Comparison of ENCODE assay signal across 8 cellular contexts in the genomic region with DNA sequence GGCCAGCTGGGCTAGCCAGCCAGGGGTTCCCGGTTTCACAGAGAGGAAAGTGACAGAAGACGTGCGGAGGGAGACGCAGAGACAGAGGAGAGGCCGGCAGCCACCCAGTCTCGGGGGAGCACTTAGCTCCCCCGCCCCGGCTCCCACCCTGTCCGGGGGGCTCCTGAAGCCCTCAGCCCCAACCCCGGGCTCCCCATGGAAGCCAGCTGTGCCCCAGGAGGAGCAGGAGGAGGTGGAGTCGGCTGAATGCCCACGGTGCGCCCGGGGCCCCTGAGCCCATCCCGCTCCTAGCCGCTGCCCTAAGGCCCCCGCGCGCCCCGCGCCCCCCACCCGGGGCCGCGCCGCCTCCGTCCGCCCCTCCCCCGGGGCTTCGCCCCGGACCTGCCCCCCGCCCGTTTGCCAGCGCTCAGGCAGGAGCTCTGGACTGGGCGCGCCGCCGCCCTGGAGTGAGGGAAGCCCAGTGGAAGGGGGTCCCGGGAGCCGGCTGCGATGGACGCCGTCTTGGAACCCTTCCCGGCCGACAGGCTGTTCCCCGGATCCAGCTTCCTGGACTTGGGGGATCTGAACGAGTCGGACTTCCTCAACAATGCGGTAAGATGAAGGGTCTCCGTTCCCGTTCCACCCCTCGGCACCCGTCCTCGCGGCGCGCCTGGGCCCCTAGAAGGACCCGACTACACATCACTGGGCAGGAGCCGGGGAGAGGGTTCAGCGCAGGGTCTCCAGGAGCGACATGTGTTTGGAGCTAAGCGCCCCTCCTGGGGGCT. TPM values are rescaled to one million over a fixed set of nuclear protein-coding genes. Genes with fewer than 3 reads are reported as not detected.
DNase-seq lines count a peak whose midpoint lies in the region; TF ChIP-seq lines count a peak whose summit lies in the region.

A gene with protein sequence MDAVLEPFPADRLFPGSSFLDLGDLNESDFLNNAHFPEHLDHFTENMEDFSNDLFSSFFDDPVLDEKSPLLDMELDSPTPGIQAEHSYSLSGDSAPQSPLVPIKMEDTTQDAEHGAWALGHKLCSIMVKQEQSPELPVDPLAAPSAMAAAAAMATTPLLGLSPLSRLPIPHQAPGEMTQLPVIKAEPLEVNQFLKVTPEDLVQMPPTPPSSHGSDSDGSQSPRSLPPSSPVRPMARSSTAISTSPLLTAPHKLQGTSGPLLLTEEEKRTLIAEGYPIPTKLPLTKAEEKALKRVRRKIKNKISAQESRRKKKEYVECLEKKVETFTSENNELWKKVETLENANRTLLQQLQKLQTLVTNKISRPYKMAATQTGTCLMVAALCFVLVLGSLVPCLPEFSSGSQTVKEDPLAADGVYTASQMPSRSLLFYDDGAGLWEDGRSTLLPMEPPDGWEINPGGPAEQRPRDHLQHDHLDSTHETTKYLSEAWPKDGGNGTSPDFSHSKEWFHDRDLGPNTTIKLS (plus strand): TSS at position 40 of the 764 bp plus-strand sequence. CDS start 450 bp downstream, at position 490.

- H3K27ac Mint-ChIP-seq in progenitor cell of endocrine pancreas: peak within 1 kb of the TSS; percentile 53

- TF ChIP-seq CTCF in GM12865 (IDR thresholded peaks at IDR 0.05; ENCODE audit: insufficient read depth, low read depth, low read length, missing control alignments) (no peak), fibroblast of the aortic adventitia (IDR thresholded peaks at IDR 0.05; ENCODE audit: insufficient read depth, low read length) (no peak), progenitor cell of endocrine pancreas (IDR thresholded peaks at IDR 0.05; ENCODE audit: unreplicated experiment) (no peak)

- H3K27me3 Mint-ChIP-seq in progenitor cell of endocrine pancreas: peaks cover 18% of the 10 kb centered on the region

- no peaks in the 10 kb centered on the region for H3K9me3 Mint-ChIP-seq in progenitor cell of endocrine pancreas (ENCODE audit: low read depth)

- H3K4me3 ChIP-seq in GM12865 (ENCODE audit: low read depth, low read length) (peak within 1 kb of the TSS; percentile 44), fibroblast of the aortic adventitia (ENCODE audit: low read depth, low read length) (peak within 1 kb of the TSS; percentile 91)

- H3K4me1 Mint-ChIP-seq in progenitor cell of endocrine pancreas (ENCODE audit: low read depth): peaks cover 57% of the 10 kb centered on the region

- H3K36me3 Mint-ChIP-seq in progenitor cell of endocrine pancreas (ENCODE audit: insufficient read depth): no peaks in the 10 kb centered on the region

- H3K4me3 Mint-ChIP-seq in progenitor cell of endocrine pancreas (ENCODE audit: low read depth): peak within 1 kb of the TSS; percentile 76

- DNase-seq in GM12865 (ENCODE audit: low read depth) (no peak), NOMO-1 treated with dmso at 0.1 percent for 144 hours (lab: John Stamatoyannopoulos, UW; ENCODE audit: unreplicated experiment) (peak; percentile 32), fibroblast of the aortic adventitia (ENCODE audit: low read depth) (no peak), progenitor cell of endocrine pancreas (ENCODE audit: low spot score, unreplicated experiment) (no peak), NCI-H345 treated with DMSO at 0.1 percent for 48 hours (lab: John Stamatoyannopoulos, UW; ENCODE audit: unreplicated experiment) (no peak), NCI-H1105 (lab: John Stamatoyannopoulos, UW) (no peak)
- DNase-seq in stimulated activated CD4-positive, alpha-beta T cell treated with anti-CD3 and anti-CD28 coated beads, Interleukin-15, amount 100 ng/mL, for 24 hours: no peak
- DNase-seq in activated naive CD4-positive, alpha-beta T cell treated with anti-CD3 and anti-CD28 coated beads, Interleukin-2, amount 50 U/mL, for 16 hours: no peak

RNA-seq across cellular contexts. Expression of the gene that starts here (rescaled TPM):
- 31.6 and 37.5 TPM in 2 replicates for total RNA-seq in fibroblast of the aortic adventitia (ENCODE audit: low replicate concordance)
- total RNA-seq in progenitor cell of endocrine pancreas: 9.5 and 9.6 TPM in 2 replicates
